In the genomic region with DNA sequence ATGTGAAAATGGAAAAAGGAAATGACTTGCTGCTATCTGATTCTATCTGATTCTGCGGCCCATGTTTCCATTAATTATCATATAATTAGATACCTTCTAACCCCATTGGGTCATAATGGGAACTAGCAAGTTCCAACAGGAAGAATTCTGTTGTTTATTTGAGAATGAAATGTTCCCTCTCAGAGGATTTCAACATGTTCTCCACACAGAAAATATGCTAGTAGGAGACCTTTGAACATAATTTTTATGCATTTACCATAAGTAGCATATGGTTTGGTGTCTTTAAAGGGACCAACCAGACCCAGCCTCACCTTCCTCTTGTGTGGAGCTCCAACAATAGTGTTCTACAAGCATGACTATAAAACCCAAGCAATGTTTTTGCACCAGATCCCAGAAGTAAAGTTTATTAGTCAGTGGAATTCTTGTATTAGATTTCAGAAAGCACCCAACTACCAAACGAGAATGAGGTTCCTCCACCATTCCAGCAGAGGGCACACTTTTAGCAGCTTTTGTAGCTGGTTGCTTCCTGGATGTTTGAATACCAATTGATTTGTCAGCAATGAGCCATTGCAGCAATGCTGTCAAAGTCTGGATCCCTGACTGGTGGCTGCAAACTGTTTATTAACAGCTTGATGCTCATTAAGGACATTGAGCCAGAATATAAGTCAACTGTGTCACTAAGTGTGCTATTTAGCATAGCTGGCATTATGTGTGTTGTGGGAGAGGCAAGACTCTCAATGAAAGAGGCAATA, we compare ENCODE assay signal across 8 cellular contexts.
A peak's percentile ranks its signal among the peaks of the same experiment; 100 is the strongest.
DNase-seq lines count a peak whose midpoint lies in the region; ATAC-seq, FAIRE-seq and TF ChIP-seq lines count a peak whose summit lies in the region.

No MANE protein-coding gene starts in this region.

- ATAC-seq in GM21529 (IDR thresholded peaks at IDR 0.05; ENCODE audit: unreplicated experiment) (peak; percentile 93), lower lobe of right lung (no peak)

- no peak overlapping the region for H3K4me3 ChIP-seq in bronchial epithelial cell (ENCODE audit: low read depth, low read length)
- no peak overlapping the region for H3K4me3 ChIP-seq in lower lobe of right lung

- H3K27me3 ChIP-seq in bronchial epithelial cell (ENCODE audit: control insufficient read depth, insufficient read depth, low read length): no peaks in the 10 kb centered on the region
- no peaks in the 10 kb centered on the region for H3K27me3 ChIP-seq in lower lobe of right lung (ENCODE audit: low read depth)

- TF ChIP-seq CTCF in bronchial epithelial cell (IDR thresholded peaks at IDR 0.05; ENCODE audit: insufficient read depth, low read length, severe bottlenecking) (peak; percentile 81), lower lobe of right lung (IDR thresholded peaks at IDR 0.05) (peak; percentile 52)

- no peaks in the 10 kb centered on the region for H3K9me3 ChIP-seq in lower lobe of right lung

- no peak for FAIRE-seq in bronchial epithelial cell (lab: Jason Lieb, UNC)

- peak; percentile 61 for DNase-seq in activated CD8-positive, alpha-beta memory T cell treated with anti-CD3 and anti-CD28 coated beads for 24 hours
- DNase-seq in activated CD8-positive, alpha-beta memory T cell treated with anti-CD3 and anti-CD28 coated beads, Interleukin-2, amount 50 U/mL, for 4 hours: no peak
- DNase-seq in HS-27A (ENCODE audit: low read depth): peak; percentile 68
- peak; percentile 20 for DNase-seq in RPMI8226
- DNase-seq in bronchial epithelial cell (ENCODE audit: low read depth): peak; percentile 79
- no peak for DNase-seq in lower lobe of right lung
- DNase-seq in cerebellar nuclear complex (lab: John Stamatoyannopoulos, UW): no peak

- intact Hi-C loops in lower lobe of right lung (cut with DNase I): no loop called here

- no peaks in the 10 kb centered on the region for H3K36me3 ChIP-seq in bronchial epithelial cell (ENCODE audit: control insufficient read depth, insufficient read depth, low read length)
- no peaks in the 10 kb centered on the region for H3K36me3 ChIP-seq in lower lobe of right lung

- no peaks in the 10 kb centered on the region for H3K4me1 ChIP-seq in lower lobe of right lung

- no peak overlapping the region for H3K27ac ChIP-seq in lower lobe of right lung

Comparison
In these comparisons a context has a peak if more than half of its experiments do, and no peak if none do; other contexts are left out.
1. DNase-seq: peak in activated CD8-positive, alpha-beta memory T cell treated with anti-CD3 and anti-CD28 coated beads for 24 hours (single experiment), HS-27A (single experiment), RPMI8226 (single experiment) and bronchial epithelial cell (single experiment); none in activated CD8-positive, alpha-beta memory T cell treated with anti-CD3 and anti-CD28 coated beads, Interleukin-2, amount 50 U/mL, for 4 hours (single experiment), lower lobe of right lung (single experiment) and cerebellar nuclear complex (0 of 2).